ENCODE assay signal across 22 cellular contexts in genomic region chr17:20573216-20573615, GRCh38. TPM values are rescaled to one million over a fixed set of nuclear protein-coding genes. Genes with fewer than 3 reads are reported as not detected.
"Had no signal": no experiment of that assay in that cellular context is flagged by ENCODE, and none has a peak within 500 bp of the region (broad histone marks: within the 10 kb centered on the region; RNA-seq: fewer than 3 reads in every experiment).

No MANE protein-coding gene starts in this region.

RNA-seq across cellular contexts. Expression of gene CDRT15L2, which starts 6.3 kb away (rescaled TPM):
- total RNA-seq: activated CD4-positive, alpha-beta memory T cell treated with anti-CD3 and anti-CD28 coated beads for 36 hours; activated CD4-positive, alpha-beta T cell treated with anti-CD3 and anti-CD28 coated beads for 36 hours; activated CD8-positive, alpha-beta memory T cell treated with anti-CD3 and anti-CD28 coated beads for 36 hours; activated CD8-positive, alpha-beta T cell treated with anti-CD3 and anti-CD28 coated beads for 36 hours; activated naive CD4-positive, alpha-beta T cell treated with anti-CD3 and anti-CD28 coated beads for 36 hours; activated naive CD4-positive, alpha-beta T cell treated with anti-CD3 and anti-CD28 coated beads, Interleukin-2, amount 50 U/mL, for 72 hours; activated naive CD8-positive, alpha-beta T cell treated with anti-CD3 and anti-CD28 coated beads for 36 hours; activated T-cell treated with anti-CD3 and anti-CD28 coated beads, Interleukin-2, amount 50 U/mL, for 4 hours; activated T-cell treated with anti-CD3 and anti-CD28 coated beads, Interleukin-2, amount 50 U/mL, for 72 hours; activated T-helper 1 cell treated with anti-CD3 and anti-CD28 coated beads, Interleukin-12 subunit alpha, Interleukin-12 subunit beta, Interleukin-2, Interleukin-4 antibody, amounts not matched to agents 30 ng/mL and 10 ng/mL and 1 ng/mL, durations not matched to agents 14 hours and 24 hours and 36 hours; activated T-helper 17 cell treated with anti-CD3 and anti-CD28 coated beads, Interleukin-2, amount 50 U/mL, for 72 hours; adrenal gland; aorta; astrocyte; body of pancreas; breast epithelium; cardiac septum; T-cell; T-helper 1 cell treated with Interleukin-12 subunit alpha and Interleukin-12 subunit beta and Interleukin-4 antibody, amounts not matched to agents 30 ng/mL and 1 ng/mL, for 36 hours; T-helper 17 cell; T-helper 2 cell treated with Interferon-gamma antibody and Interleukin-4, amounts not matched to agents 100 ng/mL and 5 ng/mL, for 36 hours; WTC11 had no signal
- polyA plus RNA-seq: adrenal gland, aorta had no signal
